Comparison of ENCODE assay signal across 2 cellular contexts in the genomic region with DNA sequence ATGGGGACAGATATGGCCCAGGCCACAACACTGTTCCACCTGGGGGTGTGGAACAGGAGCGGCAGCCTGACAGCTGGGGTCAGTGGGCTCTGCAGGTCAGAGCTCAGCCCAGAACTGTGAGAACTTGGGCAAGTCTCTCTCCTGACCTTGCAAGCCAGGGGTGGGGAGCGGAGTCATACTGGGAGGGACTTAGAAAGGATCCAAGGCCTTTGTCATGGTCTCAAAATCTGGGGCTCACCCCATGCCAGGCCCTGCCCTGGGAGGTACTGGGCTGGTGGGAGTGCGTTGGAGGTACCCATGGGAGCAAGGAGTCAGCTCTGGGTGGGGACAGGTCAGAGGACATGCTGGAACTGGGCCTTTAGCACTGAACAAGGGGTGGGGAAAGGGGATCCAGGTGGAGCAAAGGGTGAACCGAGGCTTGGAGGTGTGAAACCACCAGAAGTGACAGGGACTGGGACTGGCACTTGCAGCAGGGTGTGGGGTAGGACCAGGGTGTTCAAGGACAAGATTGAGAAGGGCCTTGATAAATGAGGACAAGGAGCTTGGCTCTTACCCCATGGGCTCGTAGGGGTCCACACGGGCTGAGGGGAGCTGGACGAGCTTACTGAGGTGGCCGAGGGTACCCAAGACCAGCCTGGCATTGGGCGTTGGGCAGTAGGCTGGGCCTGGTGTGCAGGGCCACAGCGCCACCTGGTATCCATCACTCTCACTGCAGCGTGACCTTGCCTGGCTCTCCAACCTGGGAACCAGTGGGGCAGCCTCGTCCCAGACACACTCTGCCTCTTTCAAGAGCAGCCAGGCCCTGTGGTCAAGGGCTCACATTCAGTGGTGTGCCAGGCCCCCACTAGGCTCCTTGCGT.
TF ChIP-seq lines count a peak whose summit lies in the region.

No MANE protein-coding gene starts in this region.

TF ChIP-seq in PFSK-1, 5 proteins besides CTCF, POLR2A, EP300 and RAD21:
- TF ChIP-seq FOXP2 (optimal IDR thresholded peaks at IDR 0.05; ENCODE audit: borderline replicate concordance, extremely low read depth, extremely low read length, insufficient read depth) (peak; percentile 70), TAF1 (IDR thresholded peaks at IDR 0.05; ENCODE audit: borderline replicate concordance, insufficient read depth, low read length) (no peak), SIN3A (IDR thresholded peaks at IDR 0.05; ENCODE audit: borderline replicate concordance, insufficient read depth, low read length) (no peak), POLR2AphosphoS5 (IDR thresholded peaks at IDR 0.05; ENCODE audit: low read depth, low read length) (peak; percentile 72; the same call in 1 of the 2 replicates)
- TF ChIP-seq, protein P1, sequence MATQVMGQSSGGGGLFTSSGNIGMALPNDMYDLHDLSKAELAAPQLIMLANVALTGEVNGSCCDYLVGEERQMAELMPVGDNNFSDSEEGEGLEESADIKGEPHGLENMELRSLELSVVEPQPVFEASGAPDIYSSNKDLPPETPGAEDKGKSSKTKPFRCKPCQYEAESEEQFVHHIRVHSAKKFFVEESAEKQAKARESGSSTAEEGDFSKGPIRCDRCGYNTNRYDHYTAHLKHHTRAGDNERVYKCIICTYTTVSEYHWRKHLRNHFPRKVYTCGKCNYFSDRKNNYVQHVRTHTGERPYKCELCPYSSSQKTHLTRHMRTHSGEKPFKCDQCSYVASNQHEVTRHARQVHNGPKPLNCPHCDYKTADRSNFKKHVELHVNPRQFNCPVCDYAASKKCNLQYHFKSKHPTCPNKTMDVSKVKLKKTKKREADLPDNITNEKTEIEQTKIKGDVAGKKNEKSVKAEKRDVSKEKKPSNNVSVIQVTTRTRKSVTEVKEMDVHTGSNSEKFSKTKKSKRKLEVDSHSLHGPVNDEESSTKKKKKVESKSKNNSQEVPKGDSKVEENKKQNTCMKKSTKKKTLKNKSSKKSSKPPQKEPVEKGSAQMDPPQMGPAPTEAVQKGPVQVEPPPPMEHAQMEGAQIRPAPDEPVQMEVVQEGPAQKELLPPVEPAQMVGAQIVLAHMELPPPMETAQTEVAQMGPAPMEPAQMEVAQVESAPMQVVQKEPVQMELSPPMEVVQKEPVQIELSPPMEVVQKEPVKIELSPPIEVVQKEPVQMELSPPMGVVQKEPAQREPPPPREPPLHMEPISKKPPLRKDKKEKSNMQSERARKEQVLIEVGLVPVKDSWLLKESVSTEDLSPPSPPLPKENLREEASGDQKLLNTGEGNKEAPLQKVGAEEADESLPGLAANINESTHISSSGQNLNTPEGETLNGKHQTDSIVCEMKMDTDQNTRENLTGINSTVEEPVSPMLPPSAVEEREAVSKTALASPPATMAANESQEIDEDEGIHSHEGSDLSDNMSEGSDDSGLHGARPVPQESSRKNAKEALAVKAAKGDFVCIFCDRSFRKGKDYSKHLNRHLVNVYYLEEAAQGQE (IDR thresholded peaks at IDR 0.05; ENCODE audit: insufficient read depth in 1 of 2, low read depth in 2 of 2, low read length in 2 of 2): no peak

TF ChIP-seq in K562, 482 proteins besides CTCF, POLR2A, EP300 and RAD21 (continues in another document):
- TF ChIP-seq SMC3 (conservative IDR thresholded peaks at IDR 0.05; ENCODE audit: insufficient read depth, low read depth, low read length) (peak; percentile 54), CREM (IDR thresholded peaks at IDR 0.05; ENCODE audit: low read depth) (peak; percentile 23; the same call in 1 of the 2 replicates), KLF13 (tag; IDR thresholded peaks at IDR 0.05; ENCODE audit: borderline replicate concordance, low read depth) (0 out of 2 replicates have a peak, but pooled peaks have one; percentile 15), FOXJ3 (CRISPR knock-in tag; IDR thresholded peaks at IDR 0.05) (no peak), BDP1 (IDR thresholded peaks at IDR 0.05; ENCODE audit: insufficient read depth, insufficient read length) (no peak), NR2C2 (CRISPR knock-in tag; IDR thresholded peaks at IDR 0.05) (no peak), NR2C2 (tag; IDR thresholded peaks at IDR 0.05) (0 out of 2 replicates have a peak, but pooled peaks have one; percentile 24), GATA2 (CRISPR knock-in tag; IDR thresholded peaks at IDR 0.05) (no peak), RBFOX2 (IDR thresholded peaks at IDR 0.05; ENCODE audit: low read depth, low read length) (0 out of 2 replicates have a peak, but pooled peaks have one; percentile 40), NR2C1 (IDR thresholded peaks at IDR 0.05) (no peak), NR2C1 (tag; IDR thresholded peaks at IDR 0.05) (0 out of 2 replicates have a peak, but pooled peaks have one; percentile 19), SP2 (IDR thresholded peaks at IDR 0.05; ENCODE audit: extremely low read depth, low read depth, low read length, poor library complexity, severe bottlenecking) (no peak), SOX6 (IDR thresholded peaks at IDR 0.05) (no peak), KDM4B (IDR thresholded peaks at IDR 0.05; ENCODE audit: borderline replicate concordance in 2 of 2, low read depth in 1 of 2) (no peak), LEF1 (IDR thresholded peaks at IDR 0.05) (no peak), YY1 (IDR thresholded peaks at IDR 0.05; ENCODE audit: borderline replicate concordance in 1 of 3, control insufficient read depth in 1 of 3, extremely low read depth in 1 of 3, insufficient read depth in 3 of 3, insufficient read length in 1 of 3, insufficient replicate concordance in 2 of 3, low read depth in 1 of 3, low read length in 2 of 3) (peak in 1 of 3 experiments; percentile 14), ARID2 (IDR thresholded peaks at IDR 0.05) (0 out of 2 replicates have a peak, but pooled peaks have one; percentile 39), CTBP1 (IDR thresholded peaks at IDR 0.05; ENCODE audit: borderline replicate concordance) (peak; percentile 35; the same call in 1 of the 2 replicates), STAG1 (CRISPR knock-in tag; IDR thresholded peaks at IDR 0.05; ENCODE audit: borderline replicate concordance) (peak; percentile 66), BHLHE40 (IDR thresholded peaks at IDR 0.05; ENCODE audit: low read length) (peak; percentile 23; the same call in 1 of the 2 replicates), NFIX (CRISPR knock-in tag; IDR thresholded peaks at IDR 0.05; ENCODE audit: low read depth) (no peak), ASH1L (IDR thresholded peaks at IDR 0.05; ENCODE audit: borderline replicate concordance, low read depth, partially characterized antibody) (no peak), NR4A1 (CRISPR knock-in tag; IDR thresholded peaks at IDR 0.05) (no peak), NR4A1 (tag; IDR thresholded peaks at IDR 0.05) (no peak), MCM5 (IDR thresholded peaks at IDR 0.05; ENCODE audit: low read depth) (no peak), MAFF (IDR thresholded peaks at IDR 0.05; ENCODE audit: low read length) (no peak)
- TF ChIP-seq, protein P2, sequence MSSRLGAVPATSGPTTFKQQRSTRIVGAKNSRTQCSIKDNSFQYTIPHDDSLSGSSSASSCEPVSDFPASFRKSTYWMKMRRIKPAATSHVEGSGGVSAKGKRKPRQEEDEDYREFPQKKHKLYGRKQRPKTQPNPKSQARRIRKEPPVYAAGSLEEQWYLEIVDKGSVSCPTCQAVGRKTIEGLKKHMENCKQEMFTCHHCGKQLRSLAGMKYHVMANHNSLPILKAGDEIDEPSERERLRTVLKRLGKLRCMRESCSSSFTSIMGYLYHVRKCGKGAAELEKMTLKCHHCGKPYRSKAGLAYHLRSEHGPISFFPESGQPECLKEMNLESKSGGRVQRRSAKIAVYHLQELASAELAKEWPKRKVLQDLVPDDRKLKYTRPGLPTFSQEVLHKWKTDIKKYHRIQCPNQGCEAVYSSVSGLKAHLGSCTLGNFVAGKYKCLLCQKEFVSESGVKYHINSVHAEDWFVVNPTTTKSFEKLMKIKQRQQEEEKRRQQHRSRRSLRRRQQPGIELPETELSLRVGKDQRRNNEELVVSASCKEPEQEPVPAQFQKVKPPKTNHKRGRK (tag; IDR thresholded peaks at IDR 0.05): no peak
- TF ChIP-seq, protein P3, sequence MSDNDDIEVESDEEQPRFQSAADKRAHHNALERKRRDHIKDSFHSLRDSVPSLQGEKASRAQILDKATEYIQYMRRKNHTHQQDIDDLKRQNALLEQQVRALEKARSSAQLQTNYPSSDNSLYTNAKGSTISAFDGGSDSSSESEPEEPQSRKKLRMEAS (CRISPR knock-in tag; IDR thresholded peaks at IDR 0.05): peak; percentile 28; the same call in 1 of the 2 replicates
- TF ChIP-seq, protein P4, sequence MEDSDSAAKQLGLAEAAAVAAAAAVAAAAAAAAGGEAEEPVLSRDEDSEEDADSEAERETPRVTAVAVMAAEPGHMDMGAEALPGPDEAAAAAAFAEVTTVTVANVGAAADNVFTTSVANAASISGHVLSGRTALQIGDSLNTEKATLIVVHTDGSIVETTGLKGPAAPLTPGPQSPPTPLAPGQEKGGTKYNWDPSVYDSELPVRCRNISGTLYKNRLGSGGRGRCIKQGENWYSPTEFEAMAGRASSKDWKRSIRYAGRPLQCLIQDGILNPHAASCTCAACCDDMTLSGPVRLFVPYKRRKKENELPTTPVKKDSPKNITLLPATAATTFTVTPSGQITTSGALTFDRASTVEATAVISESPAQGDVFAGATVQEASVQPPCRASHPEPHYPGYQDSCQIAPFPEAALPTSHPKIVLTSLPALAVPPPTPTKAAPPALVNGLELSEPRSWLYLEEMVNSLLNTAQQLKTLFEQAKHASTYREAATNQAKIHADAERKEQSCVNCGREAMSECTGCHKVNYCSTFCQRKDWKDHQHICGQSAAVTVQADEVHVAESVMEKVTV (CRISPR knock-in tag; IDR thresholded peaks at IDR 0.05): peak; percentile 42; the same call in 1 of the 2 replicates
- TF ChIP-seq, protein P5, sequence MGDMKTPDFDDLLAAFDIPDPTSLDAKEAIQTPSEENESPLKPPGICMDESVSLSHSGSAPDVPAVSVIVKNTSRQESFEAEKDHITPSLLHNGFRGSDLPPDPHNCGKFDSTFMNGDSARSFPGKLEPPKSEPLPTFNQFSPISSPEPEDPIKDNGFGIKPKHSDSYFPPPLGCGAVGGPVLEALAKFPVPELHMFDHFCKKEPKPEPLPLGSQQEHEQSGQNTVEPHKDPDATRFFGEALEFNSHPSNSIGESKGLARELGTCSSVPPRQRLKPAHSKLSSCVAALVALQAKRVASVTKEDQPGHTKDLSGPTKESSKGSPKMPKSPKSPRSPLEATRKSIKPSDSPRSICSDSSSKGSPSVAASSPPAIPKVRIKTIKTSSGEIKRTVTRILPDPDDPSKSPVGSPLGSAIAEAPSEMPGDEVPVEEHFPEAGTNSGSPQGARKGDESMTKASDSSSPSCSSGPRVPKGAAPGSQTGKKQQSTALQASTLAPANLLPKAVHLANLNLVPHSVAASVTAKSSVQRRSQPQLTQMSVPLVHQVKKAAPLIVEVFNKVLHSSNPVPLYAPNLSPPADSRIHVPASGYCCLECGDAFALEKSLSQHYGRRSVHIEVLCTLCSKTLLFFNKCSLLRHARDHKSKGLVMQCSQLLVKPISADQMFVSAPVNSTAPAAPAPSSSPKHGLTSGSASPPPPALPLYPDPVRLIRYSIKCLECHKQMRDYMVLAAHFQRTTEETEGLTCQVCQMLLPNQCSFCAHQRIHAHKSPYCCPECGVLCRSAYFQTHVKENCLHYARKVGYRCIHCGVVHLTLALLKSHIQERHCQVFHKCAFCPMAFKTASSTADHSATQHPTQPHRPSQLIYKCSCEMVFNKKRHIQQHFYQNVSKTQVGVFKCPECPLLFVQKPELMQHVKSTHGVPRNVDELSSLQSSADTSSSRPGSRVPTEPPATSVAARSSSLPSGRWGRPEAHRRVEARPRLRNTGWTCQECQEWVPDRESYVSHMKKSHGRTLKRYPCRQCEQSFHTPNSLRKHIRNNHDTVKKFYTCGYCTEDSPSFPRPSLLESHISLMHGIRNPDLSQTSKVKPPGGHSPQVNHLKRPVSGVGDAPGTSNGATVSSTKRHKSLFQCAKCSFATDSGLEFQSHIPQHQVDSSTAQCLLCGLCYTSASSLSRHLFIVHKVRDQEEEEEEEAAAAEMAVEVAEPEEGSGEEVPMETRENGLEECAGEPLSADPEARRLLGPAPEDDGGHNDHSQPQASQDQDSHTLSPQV (IDR thresholded peaks at IDR 0.05): 0 out of 2 replicates have a peak, but pooled peaks have one; percentile 41
- TF ChIP-seq, protein P6, sequence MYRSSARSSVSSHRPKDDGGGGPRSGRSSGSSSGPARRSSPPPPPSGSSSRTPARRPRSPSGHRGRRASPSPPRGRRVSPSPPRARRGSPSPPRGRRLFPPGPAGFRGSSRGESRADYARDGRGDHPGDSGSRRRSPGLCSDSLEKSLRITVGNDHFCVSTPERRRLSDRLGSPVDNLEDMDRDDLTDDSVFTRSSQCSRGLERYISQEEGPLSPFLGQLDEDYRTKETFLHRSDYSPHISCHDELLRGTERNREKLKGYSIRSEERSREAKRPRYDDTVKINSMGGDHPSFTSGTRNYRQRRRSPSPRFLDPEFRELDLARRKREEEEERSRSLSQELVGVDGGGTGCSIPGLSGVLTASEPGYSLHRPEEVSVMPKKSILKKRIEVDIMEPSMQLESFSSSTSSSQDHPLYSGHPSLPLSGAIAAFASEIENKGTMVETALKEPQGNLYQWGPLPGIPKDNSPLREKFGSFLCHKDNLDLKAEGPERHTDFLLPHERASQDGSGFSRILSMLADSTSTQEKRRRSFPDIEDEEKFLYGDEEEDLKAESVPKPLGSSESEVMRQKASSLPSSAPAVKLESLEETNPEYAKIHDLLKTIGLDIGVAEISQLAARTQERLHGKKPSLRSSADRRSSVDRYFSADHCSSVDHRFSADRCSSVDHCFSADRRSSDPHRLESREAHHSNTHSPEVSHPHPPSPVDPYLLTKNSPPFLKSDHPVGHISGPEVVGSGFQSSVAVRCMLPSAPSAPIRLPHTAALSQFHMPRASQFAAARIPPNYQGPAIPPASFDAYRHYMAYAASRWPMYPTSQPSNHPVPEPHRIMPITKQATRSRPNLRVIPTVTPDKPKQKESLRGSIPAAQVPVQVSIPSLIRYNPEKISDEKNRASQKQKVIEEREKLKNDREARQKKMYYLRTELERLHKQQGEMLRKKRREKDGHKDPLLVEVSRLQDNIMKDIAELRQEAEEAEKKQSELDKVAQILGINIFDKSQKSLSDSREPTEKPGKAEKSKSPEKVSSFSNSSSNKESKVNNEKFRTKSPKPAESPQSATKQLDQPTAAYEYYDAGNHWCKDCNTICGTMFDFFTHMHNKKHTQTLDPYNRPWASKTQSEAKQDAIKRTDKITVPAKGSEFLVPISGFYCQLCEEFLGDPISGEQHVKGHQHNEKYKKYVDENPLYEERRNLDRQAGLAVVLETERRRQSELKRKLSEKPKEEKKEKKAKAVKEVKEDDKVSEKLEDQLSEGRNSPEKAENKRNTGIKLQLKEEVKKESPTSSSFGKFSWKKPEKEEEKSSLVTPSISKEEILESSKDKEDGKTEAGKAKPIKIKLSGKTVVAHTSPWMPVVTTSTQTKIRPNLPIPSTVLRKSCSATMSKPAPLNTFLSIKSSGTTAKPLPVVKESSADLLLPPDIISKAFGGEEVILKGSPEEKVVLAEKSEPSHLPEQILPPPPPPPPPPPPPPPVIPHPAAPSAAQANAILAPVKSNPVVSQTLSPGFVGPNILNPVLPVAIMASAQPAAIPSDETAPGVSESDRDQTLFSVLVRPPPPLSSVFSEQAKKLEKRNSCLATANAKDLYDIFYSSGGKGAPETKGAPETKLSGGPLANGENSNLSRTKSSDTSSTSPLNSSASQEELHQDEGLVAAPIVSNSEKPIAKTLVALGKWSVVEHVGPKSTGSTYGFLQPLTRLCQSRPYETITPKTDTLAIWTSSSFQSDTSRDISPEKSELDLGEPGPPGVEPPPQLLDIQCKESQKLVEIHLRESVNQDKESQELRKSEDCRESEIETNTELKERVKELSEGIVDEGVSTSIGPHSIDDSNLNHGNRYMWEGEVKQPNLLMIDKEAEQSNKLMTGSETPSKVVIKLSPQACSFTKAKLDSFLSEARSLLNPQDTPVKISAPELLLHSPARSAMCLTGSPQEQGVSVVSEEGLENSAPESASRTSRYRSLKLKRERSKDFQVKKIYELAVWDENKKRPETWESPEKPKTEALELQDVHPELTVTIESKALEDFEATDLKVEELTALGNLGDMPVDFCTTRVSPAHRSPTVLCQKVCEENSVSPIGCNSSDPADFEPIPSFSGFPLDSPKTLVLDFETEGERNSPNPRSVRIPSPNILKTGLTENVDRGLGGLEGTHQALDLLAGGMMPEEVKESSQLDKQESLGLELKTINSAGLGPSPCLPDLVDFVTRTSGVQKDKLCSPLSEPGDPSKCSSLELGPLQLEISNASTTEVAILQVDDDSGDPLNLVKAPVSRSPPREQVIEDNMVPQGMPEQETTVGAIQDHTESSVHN (IDR thresholded peaks at IDR 0.05; ENCODE audit: borderline replicate concordance in 1 of 2, low read depth in 1 of 2): no peak
